In genomic region chr11:59283825-59284772, GRCh38 we compare ENCODE assay signal across 8 cellular contexts.
DNase-seq lines count a peak whose midpoint lies in the region; ATAC-seq, FAIRE-seq and TF ChIP-seq lines count a peak whose summit lies in the region.

No MANE protein-coding gene starts in this region.

- no peaks in the 10 kb centered on the region for H3K9me3 Mint-ChIP-seq in osteocyte (ENCODE audit: unreplicated experiment)

- DNase-seq in COLO668 (lab: John Stamatoyannopoulos, UW; ENCODE audit: unreplicated experiment) (peak; percentile 15), GM19239 (ENCODE audit: insufficient read length, low spot score) (no peak), NCI-H69 (lab: John Stamatoyannopoulos, UW) (peak; percentile 56), activated T-cell treated with anti-CD3 and anti-CD28 coated beads for 24 hours (ENCODE audit: low read depth) (peak; percentile 37), fibroblast of pulmonary artery (ENCODE audit: low read depth) (peak; percentile 69), osteocyte (ENCODE audit: extremely low spot score, unreplicated experiment) (no peak), NK-92 (lab: John Stamatoyannopoulos, UW; ENCODE audit: unreplicated experiment) (no peak)

- no peaks in the 10 kb centered on the region for H3K36me3 Mint-ChIP-seq in osteocyte (ENCODE audit: unreplicated experiment)

- TF ChIP-seq CTCF in fibroblast of pulmonary artery (IDR thresholded peaks at IDR 0.05; ENCODE audit: low read length, missing control alignments): peak; percentile 86
- peak; percentile 86 for TF ChIP-seq CTCF in osteocyte (IDR thresholded peaks at IDR 0.05)

- FAIRE-seq in GM19239 (lab: Jason Lieb, UNC): peak; percentile 97

- no peaks in the 10 kb centered on the region for H3K4me1 Mint-ChIP-seq in osteocyte (ENCODE audit: unreplicated experiment)

- peak; percentile 74 for ATAC-seq in HG03175 (IDR thresholded peaks at IDR 0.05; ENCODE audit: unreplicated experiment)

- H3K4me3 Mint-ChIP-seq in osteocyte (ENCODE audit: unreplicated experiment): no peak overlapping the region

- H3K27ac Mint-ChIP-seq in osteocyte (ENCODE audit: unreplicated experiment): no peak overlapping the region

- peaks cover 41% of the 10 kb centered on the region for H3K27me3 Mint-ChIP-seq in osteocyte (ENCODE audit: unreplicated experiment)

- no peak overlapping the region for H3K4me3 ChIP-seq in fibroblast of pulmonary artery (replicated peaks; ENCODE audit: low read depth, low read length)

Comparison
In these comparisons a context has a peak if more than half of its experiments do, and no peak if none do; other contexts are left out.
1. DNase-seq: peak in COLO668 (single experiment), NCI-H69 (single experiment), activated T-cell treated with anti-CD3 and anti-CD28 coated beads for 24 hours (single experiment) and fibroblast of pulmonary artery (single experiment); none in GM19239 (single experiment), osteocyte (single experiment) and NK-92 (single experiment).